16 cellular contexts compared by ENCODE assay signal in the genomic region with DNA sequence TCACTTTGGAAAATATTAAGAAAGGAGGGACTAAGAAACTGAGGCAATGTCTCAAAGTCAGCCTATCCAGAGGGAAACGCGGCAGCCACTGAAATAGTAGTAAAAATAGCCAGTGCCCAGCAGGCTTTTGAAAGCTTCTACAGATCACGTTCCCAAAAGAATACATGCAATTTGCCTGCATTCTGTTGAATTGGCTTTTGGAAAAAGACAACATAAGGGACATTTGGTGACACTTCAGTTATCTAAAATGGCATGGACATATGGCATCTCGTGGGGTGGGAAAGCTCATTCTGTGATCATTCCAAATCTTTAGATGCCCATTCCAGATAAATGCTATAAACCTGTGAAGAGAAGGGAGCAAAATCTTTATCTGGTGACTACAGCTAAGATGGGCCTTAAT.
DNase-seq lines count a peak whose midpoint lies in the region; ATAC-seq and TF ChIP-seq lines count a peak whose summit lies in the region.
"Had no signal": no experiment of that assay in that cellular context is flagged by ENCODE, and none has a peak within 500 bp of the region (broad histone marks: within the 10 kb centered on the region; RNA-seq: fewer than 3 reads in every experiment).

No MANE protein-coding gene starts in this region.

- DNase-seq in DMS 273 (lab: John Stamatoyannopoulos, UW; ENCODE audit: unreplicated experiment) (peak; percentile 55), DMS 273 treated with DMSO at 0.1 percent for 48 hours (lab: John Stamatoyannopoulos, UW) (no peak), left ventricle myocardium inferior (no peak), left ventricle myocardium superior (no peak), NCI-H524 treated with DMSO at 0.1 percent for 48 hours (lab: John Stamatoyannopoulos, UW) (peak; percentile 31), glutamatergic neuron (no peak)
- DNase-seq: CD8-positive, alpha-beta T cell; COR-L47; DMS53; H7 had no signal

- H3K36me3 Mint-ChIP-seq in glutamatergic neuron (ENCODE audit: unreplicated experiment), result peaks cover 5% of the 10 kb centered on the region
- H3K36me3 Mint-ChIP-seq: CD14-positive monocyte; CD8-positive, alpha-beta T cell had no signal

- H3K4me3 Mint-ChIP-seq in glutamatergic neuron (ENCODE audit: unreplicated experiment), result peak overlapping the region; percentile 22
- H3K4me3 Mint-ChIP-seq: CD14-positive monocyte; CD8-positive, alpha-beta T cell; GM23338 had no signal

- H3K27ac ChIP-seq in left ventricle myocardium inferior (replicated peaks), result peak overlapping the region; percentile 82
- H3K27ac ChIP-seq: 22Rv1 had no signal

- H3K27me3 Mint-ChIP-seq in glutamatergic neuron (ENCODE audit: unreplicated experiment), result peaks cover 2% of the 10 kb centered on the region

- TF ChIP-seq CTCF in left ventricle myocardium inferior (IDR thresholded peaks at IDR 0.05; ENCODE audit: borderline replicate concordance) (no peak), glutamatergic neuron (IDR thresholded peaks at IDR 0.05; ENCODE audit: partially characterized antibody, unreplicated experiment) (no peak)

- no peaks in the 10 kb centered on the region for H3K36me3 ChIP-seq in left ventricle myocardium inferior

- ATAC-seq in left ventricle myocardium superior (no peak), HG03460 (IDR thresholded peaks at IDR 0.05; ENCODE audit: unreplicated experiment) (no peak), HG02571 (IDR thresholded peaks at IDR 0.05; ENCODE audit: unreplicated experiment) (no peak)
- ATAC-seq: CD8-positive, alpha-beta T cell; GM23338; HepG2 had no signal

- intact Hi-C loops in left ventricle myocardium inferior (cut with micrococcal nuclease) (no loop called here), left ventricle myocardium superior (cut with micrococcal nuclease) (no loop called here)

- peaks cover 1% of the 10 kb centered on the region for H3K9me3 Mint-ChIP-seq in glutamatergic neuron (ENCODE audit: unreplicated experiment)
- H3K9me3 Mint-ChIP-seq: CD8-positive, alpha-beta T cell had no signal

- peaks cover 90% of the 10 kb centered on the region for H3K4me1 ChIP-seq in left ventricle myocardium inferior

- peak overlapping the region; percentile 93 for H3K27ac Mint-ChIP-seq in glutamatergic neuron (ENCODE audit: unreplicated experiment)
- H3K27ac Mint-ChIP-seq: CD14-positive monocyte; CD8-positive, alpha-beta T cell; GM23338 had no signal

- H3K4me1 Mint-ChIP-seq in glutamatergic neuron (ENCODE audit: low read depth, unreplicated experiment), result peaks cover 21% of the 10 kb centered on the region
- H3K4me1 Mint-ChIP-seq: CD14-positive monocyte had no signal

- no peaks in the 10 kb centered on the region for H3K27me3 ChIP-seq in left ventricle myocardium inferior (ENCODE audit: low read depth)

- H3K4me3 ChIP-seq in left ventricle myocardium inferior, result no peak overlapping the region
- H3K4me3 ChIP-seq: GM23338 had no signal

- no peaks in the 10 kb centered on the region for H3K9me3 ChIP-seq in left ventricle myocardium inferior (replicated peaks)

Comparison
In these comparisons a context has a peak if more than half of its experiments do, and no peak if none do; other contexts are left out.
1. DNase-seq: peak in DMS 273 (single experiment) and NCI-H524 treated with DMSO at 0.1 percent for 48 hours (single experiment); none in DMS 273 treated with DMSO at 0.1 percent for 48 hours (single experiment), left ventricle myocardium inferior (single experiment), left ventricle myocardium superior (single experiment) and glutamatergic neuron (single experiment).